In genomic region chr18:25299426-25299825, GRCh38 we compare ENCODE assay signal across 13 cellular contexts. TPM values are rescaled to one million over a fixed set of nuclear protein-coding genes. Genes with fewer than 3 reads are reported as not detected.
DNase-seq lines count a peak whose midpoint lies in the region; ATAC-seq and TF ChIP-seq lines count a peak whose summit lies in the region.
"Had no signal": no experiment of that assay in that cellular context is flagged by ENCODE, and none has a peak within 500 bp of the region (broad histone marks: within the 10 kb centered on the region; RNA-seq: fewer than 3 reads in every experiment).

No MANE protein-coding gene starts in this region.

- no peaks in the 10 kb centered on the region for H3K27me3 Mint-ChIP-seq in mesothelial cell of epicardium (ENCODE audit: low read depth)
- H3K27me3 Mint-ChIP-seq: stimulated activated memory B cell treated with anti-CD40 and anti-IgM and Interleukin-4, amounts not matched to agents 10 μg/mL and 1 μg/mL and 100 μg/mL, for 72 hours had no signal

- peaks cover 0 to under 1% of the 10 kb centered on the region in 2 donors for H3K9me3 Mint-ChIP-seq in activated naive CD4-positive, alpha-beta T cell treated with anti-CD3 and anti-CD28 coated beads, Interleukin-2, amount 50 U/mL, for 72 hours
- H3K9me3 Mint-ChIP-seq in mesothelial cell of epicardium = no peaks in the 10 kb centered on the region
- H3K9me3 Mint-ChIP-seq: activated T-cell treated with anti-CD3 and anti-CD28 coated beads, Interleukin-2, amount 50 U/mL, for 4 hours; stimulated activated memory B cell treated with anti-CD40 and anti-IgM and Interleukin-4, amounts not matched to agents 10 μg/mL and 1 μg/mL and 100 μg/mL, for 72 hours had no signal

- H3K4me3 Mint-ChIP-seq in mesothelial cell of epicardium = no peak overlapping the region
- H3K4me3 Mint-ChIP-seq: activated T-cell treated with anti-CD3 and anti-CD28 coated beads, Interleukin-2, amount 50 U/mL, for 4 hours; stimulated activated memory B cell treated with anti-CD40 and anti-IgM and Interleukin-4, amounts not matched to agents 10 μg/mL and 1 μg/mL and 100 μg/mL, for 72 hours had no signal

- H3K4me1 Mint-ChIP-seq in mesothelial cell of epicardium = peaks cover 5% of the 10 kb centered on the region
- H3K4me1 Mint-ChIP-seq: stimulated activated memory B cell treated with anti-CD40 and anti-IgM and Interleukin-4, amounts not matched to agents 10 μg/mL and 1 μg/mL and 100 μg/mL, for 72 hours had no signal

- DNase-seq in GM04503 (ENCODE audit: low read depth) = peak; percentile 42
- DNase-seq in SW480 (ENCODE audit: low spot score) = peak; percentile 6
- peak; percentile 67 for DNase-seq in fibroblast of pulmonary artery (ENCODE audit: low read depth)
- peak; percentile 67 for DNase-seq in skeletal muscle cell (ENCODE audit: low read depth)
- no peak for DNase-seq in activated naive CD4-positive, alpha-beta T cell treated with anti-CD3 and anti-CD28 coated beads, Interleukin-2, amount 50 U/mL, for 72 hours (ENCODE audit: low spot score in 2 of 2)
- DNase-seq in NCI-H774 (lab: John Stamatoyannopoulos, UW) = no peak
- no peak for DNase-seq in mesothelial cell of epicardium (ENCODE audit: low spot score in 2 of 2, unreplicated experiment in 2 of 2)
- DNase-seq: activated T-cell treated with anti-CD3 and anti-CD28 coated beads, Interleukin-2, amount 50 U/mL, for 4 hours; NCI-H2081 treated with DMSO at 0.1 percent for 48 hours had no signal

- no peaks in the 10 kb centered on the region for H3K36me3 Mint-ChIP-seq in activated naive CD4-positive, alpha-beta T cell treated with anti-CD3 and anti-CD28 coated beads, Interleukin-2, amount 50 U/mL, for 72 hours
- peaks cover 15% of the 10 kb centered on the region for H3K36me3 Mint-ChIP-seq in mesothelial cell of epicardium
- H3K36me3 Mint-ChIP-seq: stimulated activated memory B cell treated with anti-CD40 and anti-IgM and Interleukin-4, amounts not matched to agents 10 μg/mL and 1 μg/mL and 100 μg/mL, for 72 hours had no signal

- no peak for ATAC-seq in activated naive CD4-positive, alpha-beta T cell treated with anti-CD3 and anti-CD28 coated beads, Interleukin-2, amount 50 U/mL, for 72 hours
- no peak for ATAC-seq in GM18498 (IDR thresholded peaks at IDR 0.05; ENCODE audit: unreplicated experiment)
- ATAC-seq: activated T-cell treated with anti-CD3 and anti-CD28 coated beads, Interleukin-2, amount 50 U/mL, for 4 hours; GM12878; stimulated activated memory B cell treated with anti-CD40 and anti-IgM and Interleukin-4, amounts not matched to agents 10 μg/mL and 1 μg/mL and 100 μg/mL, for 72 hours had no signal

- TF ChIP-seq CTCF in fibroblast of pulmonary artery (IDR thresholded peaks at IDR 0.05; ENCODE audit: low read length, missing control alignments) (no peak), mesothelial cell of epicardium (IDR thresholded peaks at IDR 0.05; ENCODE audit: unreplicated experiment) (no peak)

- H3K27ac Mint-ChIP-seq in activated naive CD4-positive, alpha-beta T cell treated with anti-CD3 and anti-CD28 coated beads, Interleukin-2, amount 50 U/mL, for 72 hours = no peak overlapping the region
- no peak overlapping the region for H3K27ac Mint-ChIP-seq in mesothelial cell of epicardium
- H3K27ac Mint-ChIP-seq: stimulated activated memory B cell treated with anti-CD40 and anti-IgM and Interleukin-4, amounts not matched to agents 10 μg/mL and 1 μg/mL and 100 μg/mL, for 72 hours had no signal

- H3K4me3 ChIP-seq in fibroblast of pulmonary artery (replicated peaks; ENCODE audit: low read depth, low read length) (no peak overlapping the region), skeletal muscle cell (ENCODE audit: low read depth, low read length) (no peak overlapping the region)
- H3K4me3 ChIP-seq: cardiac muscle cell, GM12878 had no signal

RNA-seq across cellular contexts. Expression of gene ZNF521, which starts 52.5 kb away (rescaled TPM):
- not detected for total RNA-seq in activated naive CD4-positive, alpha-beta T cell treated with anti-CD3 and anti-CD28 coated beads, Interleukin-2, amount 50 U/mL, for 72 hours
- 50.5 to 54.1 TPM (median 51.4 TPM) in 3 replicates for total RNA-seq in mesothelial cell of epicardium

Comparison
In these comparisons a context has a peak if more than half of its experiments do, and no peak if none do; other contexts are left out.
1. DNase-seq: peak in GM04503 (single experiment), SW480 (single experiment), fibroblast of pulmonary artery (single experiment) and skeletal muscle cell (single experiment); none in activated naive CD4-positive, alpha-beta T cell treated with anti-CD3 and anti-CD28 coated beads, Interleukin-2, amount 50 U/mL, for 72 hours (0 of 2), NCI-H774 (single experiment) and mesothelial cell of epicardium (0 of 2).
2. RNA of gene ZNF521, which starts 52.5 kb away (total RNA-seq): 50.5 to 54.1 TPM in mesothelial cell of epicardium; not detected in activated naive CD4-positive, alpha-beta T cell treated with anti-CD3 and anti-CD28 coated beads, Interleukin-2, amount 50 U/mL, for 72 hours; every median in the first group is over 10 times any median in the second.